37 cellular contexts compared by ENCODE assay signal in the genomic region with DNA sequence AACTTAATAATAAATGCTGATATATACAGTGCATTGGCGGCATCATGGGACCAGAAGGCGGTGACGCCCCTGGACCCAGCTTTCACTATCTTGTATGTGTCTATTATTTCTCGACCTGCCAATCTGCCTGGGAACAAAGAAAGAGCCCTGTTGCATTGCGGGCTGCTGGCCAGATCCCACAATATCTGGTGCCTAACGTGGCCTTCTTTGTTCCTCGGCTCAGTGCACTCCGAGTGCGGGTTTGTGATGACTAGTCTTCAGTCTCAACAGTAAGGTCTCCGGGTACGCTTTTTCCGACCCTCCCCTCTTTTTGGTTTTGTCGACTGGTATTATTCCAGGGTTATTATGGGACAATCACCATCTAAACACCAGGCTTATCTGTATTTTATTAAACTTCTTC.
"Had no signal": no experiment of that assay in that cellular context is flagged by ENCODE, and none has a peak within 500 bp of the region (broad histone marks: within the 10 kb centered on the region; RNA-seq: fewer than 3 reads in every experiment).

No MANE protein-coding gene starts in this region.

- H3K27ac Mint-ChIP-seq: activated naive CD4-positive, alpha-beta T cell treated with anti-CD3 and anti-CD28 coated beads for 36 hours; activated naive CD8-positive, alpha-beta T cell treated with anti-CD3 and anti-CD28 coated beads for 36 hours; activated T-helper 1 cell treated with anti-CD3 and anti-CD28 coated beads, Interleukin-12 subunit alpha, Interleukin-12 subunit beta, Interleukin-2, Interleukin-4 antibody, amounts not matched to agents 30 ng/mL and 10 ng/mL and 1 ng/mL, durations not matched to agents 14 hours and 24 hours and 36 hours; brain; immature natural killer cell; memory B cell; stimulated activated memory B cell treated with anti-CD40 and anti-IgM and Interleukin-4, amounts not matched to agents 10 μg/mL and 1 μg/mL and 100 μg/mL, for 72 hours; stimulated activated naive CD8-positive, alpha-beta T cell treated with anti-CD3 and anti-CD28 coated beads, Interleukin-15, amount 100 ng/mL, for 72 hours; T-helper 2 cell treated with Interferon-gamma antibody and Interleukin-4, amounts not matched to agents 5 μg/mL and 100 μg/mL, for 36 hours had no signal

- H3K9me3 Mint-ChIP-seq: activated naive CD4-positive, alpha-beta T cell treated with anti-CD3 and anti-CD28 coated beads for 36 hours; activated T-helper 1 cell treated with anti-CD3 and anti-CD28 coated beads, Interleukin-12 subunit alpha, Interleukin-12 subunit beta, Interleukin-2, Interleukin-4 antibody, amounts not matched to agents 30 ng/mL and 10 ng/mL and 1 ng/mL, durations not matched to agents 14 hours and 24 hours and 36 hours; T-helper 2 cell treated with Interferon-gamma antibody and Interleukin-4, amounts not matched to agents 5 μg/mL and 100 μg/mL, for 36 hours had no signal

- ATAC-seq: activated CD4-positive, CD25-positive, alpha-beta regulatory T cell treated with anti-CD3 and anti-CD28 coated beads, Interleukin-2, amount 50 U/mL, for 24 hours; gastrocnemius medialis; stimulated activated memory B cell treated with anti-CD40 and anti-IgM and Interleukin-4, amounts not matched to agents 10 μg/mL and 1 μg/mL and 100 μg/mL, for 72 hours; stimulated activated naive CD8-positive, alpha-beta T cell treated with anti-CD3 and anti-CD28 coated beads, Interleukin-15, amount 100 ng/mL, for 72 hours had no signal

- DNase-seq: activated CD4-positive, alpha-beta T cell treated with anti-CD3 and anti-CD28 coated beads for 48 hours; activated CD4-positive, alpha-beta T cell treated with anti-CD3 and anti-CD28 coated beads, Interleukin-2, amount 50 U/mL, for 48 hours; activated CD8-positive, alpha-beta memory T cell treated with anti-CD3 and anti-CD28 coated beads, Interleukin-2, amount 50 U/mL, for 4 hours; activated effector memory CD4-positive, alpha-beta T cell treated with anti-CD3 and anti-CD28 coated beads, Interleukin-2, amount 50 U/mL, for 16 hours; activated naive CD4-positive, alpha-beta T cell treated with anti-CD3 and anti-CD28 coated beads for 36 hours; activated naive CD8-positive, alpha-beta T cell treated with anti-CD3 and anti-CD28 coated beads for 36 hours; activated T-cell treated with anti-CD3 and anti-CD28 coated beads, Interleukin-2, amount 50 U/mL, for 1 hour; adrenal gland; aorta; cerebellar nuclear complex; effector memory CD4-positive, alpha-beta T cell; erythroblast; gastrocnemius medialis; immature natural killer cell; kidney; ovary; stimulated activated CD4-positive, alpha-beta T cell treated with anti-CD3 and anti-CD28 coated beads, Interleukin-1b, Interleukin-23, amount 100 ng/mL, for 48 hours; stimulated activated CD4-positive, alpha-beta T cell treated with anti-CD3 and anti-CD28 coated beads, Interleukin-4, amount 100 ng/mL, for 4 hours; stimulated activated CD8-positive, alpha-beta memory T cell treated with anti-CD3 and anti-CD28 coated beads, Interleukin-4, amount 100 ng/mL, for 48 hours; stimulated activated naive CD8-positive, alpha-beta T cell treated with anti-CD3 and anti-CD28 coated beads, Interleukin-15, amount 100 ng/mL, for 72 hours; T-helper 1 cell; WERI-Rb-1 had no signal

- H3K9me3 ChIP-seq: adrenal gland, gastrocnemius medialis, mucosa of descending colon, neutrophil, ovary, right atrium auricular region, suprapubic skin had no signal

- H3K27me3 ChIP-seq: adrenal gland, cardiac muscle cell, dorsolateral prefrontal cortex, gastrocnemius medialis, neutrophil, ovary, right atrium auricular region, suprapubic skin, tibial nerve had no signal

- H3K4me3 ChIP-seq: adrenal gland, cardiac muscle cell, coronary artery, gastrocnemius medialis, mucosa of descending colon, ovary, right atrium auricular region, suprapubic skin, tibial nerve had no signal

- H3K4me1 ChIP-seq: adrenal gland, gastrocnemius medialis, right atrium auricular region, suprapubic skin, tibial nerve had no signal

- H3K4me1 Mint-ChIP-seq: activated naive CD8-positive, alpha-beta T cell treated with anti-CD3 and anti-CD28 coated beads for 36 hours; immature natural killer cell; memory B cell; stimulated activated memory B cell treated with anti-CD40 and anti-IgM and Interleukin-4, amounts not matched to agents 10 μg/mL and 1 μg/mL and 100 μg/mL, for 72 hours; stimulated activated naive CD8-positive, alpha-beta T cell treated with anti-CD3 and anti-CD28 coated beads, Interleukin-15, amount 100 ng/mL, for 72 hours had no signal

- H3K36me3 Mint-ChIP-seq: activated naive CD8-positive, alpha-beta T cell treated with anti-CD3 and anti-CD28 coated beads for 36 hours; brain; immature natural killer cell; stimulated activated memory B cell treated with anti-CD40 and anti-IgM and Interleukin-4, amounts not matched to agents 10 μg/mL and 1 μg/mL and 100 μg/mL, for 72 hours had no signal

- H3K36me3 ChIP-seq: adrenal gland, cardiac muscle cell, gastrocnemius medialis, neutrophil, ovary, right atrium auricular region, suprapubic skin, tibial nerve, WERI-Rb-1 had no signal

- H3K27ac ChIP-seq: adrenal gland, cardiac muscle cell, coronary artery, dorsolateral prefrontal cortex, gastrocnemius medialis, neutrophil, ovary, right atrium auricular region, suprapubic skin, tibial nerve, WERI-Rb-1 had no signal

- H3K27me3 Mint-ChIP-seq: activated naive CD8-positive, alpha-beta T cell treated with anti-CD3 and anti-CD28 coated beads for 36 hours; memory B cell; stimulated activated memory B cell treated with anti-CD40 and anti-IgM and Interleukin-4, amounts not matched to agents 10 μg/mL and 1 μg/mL and 100 μg/mL, for 72 hours; stimulated activated naive CD8-positive, alpha-beta T cell treated with anti-CD3 and anti-CD28 coated beads, Interleukin-15, amount 100 ng/mL, for 72 hours had no signal

- H3K4me3 Mint-ChIP-seq: activated naive CD4-positive, alpha-beta T cell treated with anti-CD3 and anti-CD28 coated beads for 36 hours; activated naive CD8-positive, alpha-beta T cell treated with anti-CD3 and anti-CD28 coated beads for 36 hours; activated T-helper 1 cell treated with anti-CD3 and anti-CD28 coated beads, Interleukin-12 subunit alpha, Interleukin-12 subunit beta, Interleukin-2, Interleukin-4 antibody, amounts not matched to agents 30 ng/mL and 10 ng/mL and 1 ng/mL, durations not matched to agents 14 hours and 24 hours and 36 hours; brain; immature natural killer cell; memory B cell; nephron; stimulated activated memory B cell treated with anti-CD40 and anti-IgM and Interleukin-4, amounts not matched to agents 10 μg/mL and 1 μg/mL and 100 μg/mL, for 72 hours; stimulated activated naive CD8-positive, alpha-beta T cell treated with anti-CD3 and anti-CD28 coated beads, Interleukin-15, amount 100 ng/mL, for 72 hours; T-helper 2 cell treated with Interferon-gamma antibody and Interleukin-4, amounts not matched to agents 5 μg/mL and 100 μg/mL, for 36 hours had no signal
